22 cellular contexts compared by ENCODE assay signal in genomic region chr4:175277816-175278215, GRCh38.
"Had no signal": no experiment of that assay in that cellular context is flagged by ENCODE, and none has a peak within 500 bp of the region (broad histone marks: within the 10 kb centered on the region; RNA-seq: fewer than 3 reads in every experiment).

No MANE protein-coding gene starts in this region.

- H3K4me1 Mint-ChIP-seq: activated CD4-positive, alpha-beta T cell treated with anti-CD3 and anti-CD28 coated beads, Interleukin-2, amount 10 ng/mL, durations not matched to agents 24 days and 14 days; activated naive CD8-positive, alpha-beta T cell treated with anti-CD3 and anti-CD28 coated beads, Interleukin-2, amount 50 U/mL, for 24 hours; brain; nephron; stimulated activated effector memory CD8-positive, alpha-beta T cell treated with anti-CD3 and anti-CD28 coated beads, Interleukin-12 subunit alpha, Interleukin-12 subunit beta, amount 100 ng/mL, for 72 hours had no signal

- ATAC-seq: activated CD8-positive, alpha-beta T cell treated with anti-CD3 and anti-CD28 coated beads, Interleukin-2, amount 10 ng/mL, durations not matched to agents 7 days and 5 days; activated naive CD8-positive, alpha-beta T cell treated with anti-CD3 and anti-CD28 coated beads, Interleukin-2, amount 50 U/mL, for 24 hours; activated T-cell treated with anti-CD3 and anti-CD28 coated beads, Interleukin-2, amount 50 U/mL, for 4 hours; foreskin keratinocyte; stimulated activated effector memory CD8-positive, alpha-beta T cell treated with anti-CD3 and anti-CD28 coated beads, Interleukin-12 subunit alpha, Interleukin-12 subunit beta, amount 100 ng/mL, for 72 hours had no signal

- H3K4me1 ChIP-seq: foreskin keratinocyte, left ventricle myocardium inferior, sigmoid colon, stomach had no signal

- H3K27me3 Mint-ChIP-seq: activated CD4-positive, alpha-beta T cell treated with anti-CD3 and anti-CD28 coated beads, Interleukin-2, amount 10 ng/mL, durations not matched to agents 24 days and 14 days; activated naive CD8-positive, alpha-beta T cell treated with anti-CD3 and anti-CD28 coated beads, Interleukin-2, amount 50 U/mL, for 24 hours had no signal

- H3K27ac Mint-ChIP-seq: activated CD4-positive, alpha-beta T cell treated with anti-CD3 and anti-CD28 coated beads, Interleukin-2, amount 10 ng/mL, durations not matched to agents 24 days and 14 days; activated CD8-positive, alpha-beta T cell treated with anti-CD3 and anti-CD28 coated beads, Interleukin-2, amount 10 ng/mL, durations not matched to agents 7 days and 5 days; activated naive CD4-positive, alpha-beta T cell treated with anti-CD3 and anti-CD28 coated beads for 36 hours; activated naive CD8-positive, alpha-beta T cell treated with anti-CD3 and anti-CD28 coated beads, Interleukin-2, amount 50 U/mL, for 24 hours; brain; nephron; stimulated activated effector memory CD8-positive, alpha-beta T cell treated with anti-CD3 and anti-CD28 coated beads, Interleukin-12 subunit alpha, Interleukin-12 subunit beta, amount 100 ng/mL, for 72 hours had no signal

- DNase-seq: activated CD4-positive, alpha-beta T cell treated with anti-CD3 and anti-CD28 coated beads, Interleukin-2, amount 10 ng/mL, durations not matched to agents 24 days and 14 days; activated CD4-positive, CD25-positive, alpha-beta regulatory T cell; activated CD8-positive, alpha-beta T cell treated with anti-CD3 and anti-CD28 coated beads, Interleukin-2, amount 10 ng/mL, durations not matched to agents 7 days and 5 days; activated naive CD4-positive, alpha-beta T cell treated with anti-CD3 and anti-CD28 coated beads for 36 hours; activated naive CD8-positive, alpha-beta T cell treated with anti-CD3 and anti-CD28 coated beads, Interleukin-2, amount 50 U/mL, for 24 hours; activated T-cell treated with anti-CD3 and anti-CD28 coated beads, Interleukin-2, amount 50 U/mL, for 4 hours; anterior cingulate cortex; caudate nucleus; dorsolateral prefrontal cortex; foreskin keratinocyte; glutamatergic neuron; hippocampal formation; left ventricle myocardium inferior; mammary epithelial cell; midbrain; sigmoid colon; stimulated activated CD4-positive, alpha-beta T cell treated with anti-CD3 and anti-CD28 coated beads, Interleukin-4, amount 100 ng/mL, for 24 hours; stomach; trophoblast cell had no signal

- H3K9me3 Mint-ChIP-seq: activated CD4-positive, alpha-beta T cell treated with anti-CD3 and anti-CD28 coated beads, Interleukin-2, amount 10 ng/mL, durations not matched to agents 24 days and 14 days; activated naive CD4-positive, alpha-beta T cell treated with anti-CD3 and anti-CD28 coated beads for 36 hours; activated naive CD8-positive, alpha-beta T cell treated with anti-CD3 and anti-CD28 coated beads, Interleukin-2, amount 50 U/mL, for 24 hours; activated T-cell treated with anti-CD3 and anti-CD28 coated beads, Interleukin-2, amount 50 U/mL, for 4 hours; brain; nephron had no signal

- H3K27ac ChIP-seq: dorsolateral prefrontal cortex, foreskin keratinocyte, left ventricle myocardium inferior, sigmoid colon, stomach had no signal

- H3K36me3 ChIP-seq: left ventricle myocardium inferior, sigmoid colon, stomach had no signal

- H3K27me3 ChIP-seq: foreskin keratinocyte, sigmoid colon, stomach had no signal

- H3K36me3 Mint-ChIP-seq: brain; stimulated activated effector memory CD8-positive, alpha-beta T cell treated with anti-CD3 and anti-CD28 coated beads, Interleukin-12 subunit alpha, Interleukin-12 subunit beta, amount 100 ng/mL, for 72 hours had no signal

- H3K4me3 ChIP-seq: dorsolateral prefrontal cortex, left ventricle myocardium inferior, sigmoid colon, stomach had no signal

- H3K9me3 ChIP-seq: left ventricle myocardium inferior, sigmoid colon, stomach had no signal

- H3K4me3 Mint-ChIP-seq: activated CD4-positive, alpha-beta T cell treated with anti-CD3 and anti-CD28 coated beads, Interleukin-2, amount 10 ng/mL, durations not matched to agents 24 days and 14 days; activated CD8-positive, alpha-beta T cell treated with anti-CD3 and anti-CD28 coated beads, Interleukin-2, amount 10 ng/mL, durations not matched to agents 7 days and 5 days; activated naive CD4-positive, alpha-beta T cell treated with anti-CD3 and anti-CD28 coated beads for 36 hours; activated naive CD8-positive, alpha-beta T cell treated with anti-CD3 and anti-CD28 coated beads, Interleukin-2, amount 50 U/mL, for 24 hours; activated T-cell treated with anti-CD3 and anti-CD28 coated beads, Interleukin-2, amount 50 U/mL, for 4 hours; brain; nephron; stimulated activated effector memory CD8-positive, alpha-beta T cell treated with anti-CD3 and anti-CD28 coated beads, Interleukin-12 subunit alpha, Interleukin-12 subunit beta, amount 100 ng/mL, for 72 hours had no signal
